In the genomic region with DNA sequence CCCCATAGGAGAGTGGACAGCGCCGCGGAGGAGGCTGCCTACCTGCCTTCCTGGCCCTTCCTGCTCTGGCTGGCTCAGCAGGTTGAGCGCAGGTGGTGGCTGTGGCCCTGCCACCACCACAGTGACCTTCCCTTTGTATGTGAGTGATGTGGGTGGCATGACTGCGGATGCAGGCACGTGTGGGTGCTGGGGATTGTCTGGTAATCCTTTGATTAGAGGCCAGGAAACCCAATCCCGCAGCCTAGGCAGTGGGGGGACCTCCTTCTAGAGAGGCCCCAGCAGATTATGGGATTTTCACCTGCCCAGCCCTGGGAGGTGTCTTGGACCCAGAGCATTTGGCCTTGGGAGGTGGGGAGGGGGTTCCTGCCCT, we compare ENCODE assay signal across 22 cellular contexts. TPM values are rescaled to one million over a fixed set of nuclear protein-coding genes. Genes with fewer than 3 reads are reported as not detected.
DNase-seq lines count a peak whose midpoint lies in the region; ATAC-seq and TF ChIP-seq lines count a peak whose summit lies in the region.
"Had no signal": no experiment of that assay in that cellular context is flagged by ENCODE, and none has a peak within 500 bp of the region (broad histone marks: within the 10 kb centered on the region; RNA-seq: fewer than 3 reads in every experiment).

No MANE protein-coding gene starts in this region.

- no peaks in the 10 kb centered on the region for H3K27me3 ChIP-seq in Caco-2 (replicated peaks; ENCODE audit: control insufficient read depth, insufficient read depth, low read length)
- H3K27me3 ChIP-seq in esophagus squamous epithelium = no peaks in the 10 kb centered on the region
- H3K27me3 ChIP-seq in stomach = no peaks in the 10 kb centered on the region
- H3K27me3 ChIP-seq in BE2C = no peaks in the 10 kb centered on the region
- H3K27me3 ChIP-seq in uterus = no peaks in the 10 kb centered on the region
- H3K27me3 ChIP-seq: Peyer's patch had no signal

- WGBS in esophagus squamous epithelium, 2 donors = 81% methylated on average over 4 of the region's 7 CpGs; no CpG with 5 or more reads in 1 of the 2 donors
- 32 to 60% (median 43%) methylated on average over 3 to 7 of the region's 7 CpGs for WGBS in stomach, 5 donors

- BruUV-seq in Caco-2 (replicated peaks; lab: Mats Ljungman, UMichigan) = no TSS peak

- DNase-seq in Caco-2 (no peak), RWPE1 (ENCODE audit: low spot score) (no peak), esophagus squamous epithelium (lab: John Stamatoyannopoulos, UW) (no peak), stomach (peak; percentile 39), BE2C (no peak), uterus (no peak)
- DNase-seq in activated CD4-positive, alpha-beta T cell treated with anti-CD3 and anti-CD28 coated beads for 48 hours = no peak
- DNase-seq: activated CD4-positive, alpha-beta T cell treated with anti-CD3 and anti-CD28 coated beads, Interleukin-2, amount 50 U/mL, for 4 hours; activated CD8-positive, alpha-beta memory T cell treated with anti-CD3 and anti-CD28 coated beads, Interleukin-2, amount 50 U/mL, for 4 hours; activated naive CD8-positive, alpha-beta T cell treated with anti-CD3 and anti-CD28 coated beads for 36 hours; DMS79 treated with DMSO at 0.1 percent for 48 hours; effector memory CD4-positive, alpha-beta T cell; left cardiac atrium; mesenchymal stem cell; NCI-H1105; NCI-H446 treated with DMSO at 0.1 percent for 48 hours; Peyer's patch; SK-N-SH had no signal

- peaks cover 20% of the 10 kb centered on the region for H3K36me3 Mint-ChIP-seq in Caco-2 (ENCODE audit: insufficient read depth, unreplicated experiment)
- H3K36me3 Mint-ChIP-seq: activated naive CD8-positive, alpha-beta T cell treated with anti-CD3 and anti-CD28 coated beads for 36 hours; WTC11 had no signal

- POLR2A ChIA-PET in Caco-2 (lab: Charles Lee) (no interaction called here), RWPE1 (lab: Yijun Ruan, JAX; ENCODE audit: low non-redundant PET) (no interaction called here)

- CTCF ChIA-PET in Caco-2 (lab: Charles Lee) (no interaction called here), RWPE1 (lab: Yijun Ruan, JAX) (no interaction called here)

- no peak for ATAC-seq in SK-N-SH treated with all-trans-retinoic acid at 6 μM for 48 hours
- ATAC-seq: activated T-helper 17 cell treated with anti-CD3 and anti-CD28 coated beads, Interleukin-2, amount 50 U/mL, for 72 hours; left cardiac atrium; WTC11 had no signal

- H3K36me3 ChIP-seq in Caco-2 (ENCODE audit: control insufficient read depth, insufficient read depth, low read length) = no peaks in the 10 kb centered on the region
- peaks cover 0 to 2% (median 0%) of the 10 kb centered on the region in 3 donors for H3K36me3 ChIP-seq in esophagus squamous epithelium
- no peaks in the 10 kb centered on the region for H3K36me3 ChIP-seq in stomach
- no peaks in the 10 kb centered on the region for H3K36me3 ChIP-seq in BE2C
- no peaks in the 10 kb centered on the region for H3K36me3 ChIP-seq in uterus
- H3K36me3 ChIP-seq: Peyer's patch had no signal

- H3K4me3 ChIP-seq in Caco-2 (ENCODE audit: low read depth, low read length) (no peak overlapping the region), esophagus squamous epithelium (peak overlapping the region in 1 of 4 donors; percentile 1), stomach (no peak overlapping the region), BE2C (ENCODE audit: low read depth, low read length) (no peak overlapping the region), uterus (no peak overlapping the region)
- H3K4me3 ChIP-seq: Peyer's patch had no signal

- peak overlapping the region; percentile 57 for H3K27ac Mint-ChIP-seq in Caco-2 (ENCODE audit: unreplicated experiment)
- H3K27ac Mint-ChIP-seq: activated naive CD8-positive, alpha-beta T cell treated with anti-CD3 and anti-CD28 coated beads for 36 hours; activated T-helper 17 cell treated with anti-CD3 and anti-CD28 coated beads, Interleukin-2, amount 50 U/mL, for 72 hours; T-helper 2 cell treated with Interferon-gamma antibody and Interleukin-4, amounts not matched to agents 5 μg/mL and 100 μg/mL, for 36 hours had no signal

- no peaks in the 10 kb centered on the region for H3K27me3 Mint-ChIP-seq in Caco-2 (ENCODE audit: insufficient read depth, unreplicated experiment)
- H3K27me3 Mint-ChIP-seq: activated naive CD8-positive, alpha-beta T cell treated with anti-CD3 and anti-CD28 coated beads for 36 hours; activated T-helper 17 cell treated with anti-CD3 and anti-CD28 coated beads, Interleukin-2, amount 50 U/mL, for 72 hours had no signal

- intact Hi-C loops in Caco-2 (cut with micrococcal nuclease; ENCODE audit: unreplicated experiment) (no loop called here), esophagus squamous epithelium (cut with DNase I) (no loop called here), stomach (cut with DNase I; ENCODE audit: low total_unique reads) (no loop called here), uterus (cut with DNase I; ENCODE audit: low total_unique reads) (no loop called here)

- H3K9me3 Mint-ChIP-seq in Caco-2 (ENCODE audit: unreplicated experiment) = no peaks in the 10 kb centered on the region
- H3K9me3 Mint-ChIP-seq: activated naive CD8-positive, alpha-beta T cell treated with anti-CD3 and anti-CD28 coated beads for 36 hours; activated T-helper 17 cell treated with anti-CD3 and anti-CD28 coated beads, Interleukin-2, amount 50 U/mL, for 72 hours; T-helper 2 cell treated with Interferon-gamma antibody and Interleukin-4, amounts not matched to agents 5 μg/mL and 100 μg/mL, for 36 hours; WTC11 had no signal

- no peak for TF ChIP-seq CTCF in Caco-2 (IDR thresholded peaks at IDR 0.05; ENCODE audit: insufficient read depth in 1 of 2, low read depth in 1 of 2, low read length in 1 of 2, severe bottlenecking in 1 of 2, unreplicated experiment in 1 of 2)
- no peak for TF ChIP-seq CTCF in RWPE1 (conservative IDR thresholded peaks at IDR 0.05; ENCODE audit: low read depth)
- TF ChIP-seq CTCF in esophagus squamous epithelium (IDR thresholded peaks at IDR 0.05) = no peak
- TF ChIP-seq CTCF in stomach (IDR thresholded peaks at IDR 0.05) = no peak
- no peak for TF ChIP-seq CTCF in BE2C (IDR thresholded peaks at IDR 0.05; ENCODE audit: low read depth, low read length)
- no peak for TF ChIP-seq CTCF in uterus (IDR thresholded peaks at IDR 0.05)

- no peak overlapping the region for H3K4me3 Mint-ChIP-seq in Caco-2 (ENCODE audit: unreplicated experiment)
- H3K4me3 Mint-ChIP-seq: activated naive CD8-positive, alpha-beta T cell treated with anti-CD3 and anti-CD28 coated beads for 36 hours; activated T-helper 17 cell treated with anti-CD3 and anti-CD28 coated beads, Interleukin-2, amount 50 U/mL, for 72 hours; T-helper 2 cell treated with Interferon-gamma antibody and Interleukin-4, amounts not matched to agents 5 μg/mL and 100 μg/mL, for 36 hours; WTC11 had no signal

- H3K27ac ChIP-seq in RWPE1 = peak overlapping the region; percentile 99
- H3K27ac ChIP-seq in esophagus squamous epithelium = peak overlapping the region; percentile 70 to 87 (median 81)
- H3K27ac ChIP-seq in stomach = peak overlapping the region in 4 of 5 donors; percentile 71 to 90 (median 82)
- no peak overlapping the region for H3K27ac ChIP-seq in uterus

- TF ChIP-seq POLR2A in esophagus squamous epithelium (IDR thresholded peaks at IDR 0.05) = no peak
- TF ChIP-seq POLR2A in stomach (IDR thresholded peaks at IDR 0.05) = no peak
- TF ChIP-seq POLR2A in uterus (IDR thresholded peaks at IDR 0.05) = no peak

- no peak for TF ChIP-seq EP300 in stomach (IDR thresholded peaks at IDR 0.05)

- H3K9me3 ChIP-seq in Caco-2 (no peaks in the 10 kb centered on the region), esophagus squamous epithelium (no peaks in the 10 kb centered on the region), stomach (no peaks in the 10 kb centered on the region), BE2C (no peaks in the 10 kb centered on the region), uterus (no peaks in the 10 kb centered on the region)
- H3K9me3 ChIP-seq: Peyer's patch, SK-N-SH had no signal

- H3K4me1 Mint-ChIP-seq in Caco-2 (ENCODE audit: low read depth, unreplicated experiment) = no peaks in the 10 kb centered on the region
- H3K4me1 Mint-ChIP-seq: activated T-helper 17 cell treated with anti-CD3 and anti-CD28 coated beads, Interleukin-2, amount 50 U/mL, for 72 hours had no signal

- H3K4me1 ChIP-seq in Caco-2 = no peaks in the 10 kb centered on the region
- peaks cover 87 to 100% (median 100%) of the 10 kb centered on the region in 3 donors for H3K4me1 ChIP-seq in esophagus squamous epithelium
- peaks cover 81 to 100% (median 99%) of the 10 kb centered on the region in 4 donors for H3K4me1 ChIP-seq in stomach
- H3K4me1 ChIP-seq in BE2C = peaks cover 19% of the 10 kb centered on the region
- peaks cover 13 to 72% of the 10 kb centered on the region in 2 donors for H3K4me1 ChIP-seq in uterus

TF ChIP-seq in SK-N-SH treated with all-trans-retinoic acid at 6 μM for 48 hours, 23 proteins besides CTCF, POLR2A, EP300 and RAD21:
- TF ChIP-seq BACH2 (CRISPR knock-in tag; IDR thresholded peaks at IDR 0.05; ENCODE audit: borderline replicate concordance) (no peak), OSR1 (CRISPR knock-in tag; IDR thresholded peaks at IDR 0.05) (no peak), GLIS3 (CRISPR knock-in tag; IDR thresholded peaks at IDR 0.05) (no peak), ESRRG (CRISPR knock-in tag; IDR thresholded peaks at IDR 0.05) (no peak), ZC3H10 (CRISPR knock-in tag; IDR thresholded peaks at IDR 0.05) (no peak), SNAI2 (CRISPR knock-in tag; IDR thresholded peaks at IDR 0.05) (no peak)
- TF ChIP-seq, protein P1, sequence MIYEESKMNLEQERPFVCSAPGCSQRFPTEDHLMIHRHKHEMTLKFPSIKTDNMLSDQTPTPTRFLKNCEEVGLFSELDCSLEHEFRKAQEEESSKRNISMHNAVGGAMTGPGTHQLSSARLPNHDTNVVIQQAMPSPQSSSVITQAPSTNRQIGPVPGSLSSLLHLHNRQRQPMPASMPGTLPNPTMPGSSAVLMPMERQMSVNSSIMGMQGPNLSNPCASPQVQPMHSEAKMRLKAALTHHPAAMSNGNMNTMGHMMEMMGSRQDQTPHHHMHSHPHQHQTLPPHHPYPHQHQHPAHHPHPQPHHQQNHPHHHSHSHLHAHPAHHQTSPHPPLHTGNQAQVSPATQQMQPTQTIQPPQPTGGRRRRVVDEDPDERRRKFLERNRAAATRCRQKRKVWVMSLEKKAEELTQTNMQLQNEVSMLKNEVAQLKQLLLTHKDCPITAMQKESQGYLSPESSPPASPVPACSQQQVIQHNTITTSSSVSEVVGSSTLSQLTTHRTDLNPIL (CRISPR knock-in tag; IDR thresholded peaks at IDR 0.05; ENCODE audit: low read depth) = no peak
TF ChIP-seq in SK-N-SH treated with all-trans-retinoic acid at 6 μM for 48 hours: peak in this region for 0.

RNA-seq across cellular contexts. Expression of a gene that starts 16.5 kb away (rescaled TPM):
- total RNA-seq in Caco-2 (2022) (63.8 and 69.1 TPM in 2 replicates), esophagus squamous epithelium (10 to 100 TPM; 41.8 to 83.1 (median 50.4) TPM), stomach (10 to 100 TPM; 14.0 to 68.4 (median 35.9) TPM), uterus (10 to 100 TPM; 17.1 to 84.6 (median 24.0) TPM)
- polyA plus RNA-seq in stomach = 10 to 100 TPM; 17.4 to 34.1 (median 24.4) TPM
- polyA plus RNA-seq in BE2C (2012; ENCODE audit: insufficient read depth, insufficient read length, low read depth) = 47.3 TPM

Comparison
In these comparisons a context has a peak if more than half of its experiments do, and no peak if none do; other contexts are left out.
1. H3K27ac ChIP-seq: peak in RWPE1 (single experiment), esophagus squamous epithelium (4 of 4) and stomach (4 of 5); none in uterus (0 of 2).